Comparison of ENCODE assay signal across 12 cellular contexts in the genomic region with DNA sequence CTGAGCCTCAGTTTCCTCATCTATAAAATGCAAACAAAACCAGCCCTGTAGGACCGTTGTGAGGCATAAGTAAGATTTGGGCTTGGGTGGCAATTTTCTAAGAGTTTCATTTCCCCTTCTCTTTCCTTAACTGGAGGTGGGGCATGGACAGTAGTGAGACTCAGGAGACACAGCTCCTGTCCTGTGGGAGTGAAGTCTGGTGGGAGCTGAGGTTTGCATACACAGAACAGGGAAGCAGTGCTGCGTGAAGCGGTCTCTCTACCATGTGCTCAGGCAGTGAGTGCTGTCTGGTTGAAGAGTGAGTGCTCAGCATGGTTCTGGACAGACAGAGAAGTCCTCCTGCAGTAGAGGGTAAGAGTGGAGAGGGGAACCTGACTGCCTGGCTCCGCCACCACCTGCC.
DNase-seq lines count a peak whose midpoint lies in the region; ATAC-seq and TF ChIP-seq lines count a peak whose summit lies in the region.
"Had no signal": no experiment of that assay in that cellular context is flagged by ENCODE, and none has a peak within 500 bp of the region (broad histone marks: within the 10 kb centered on the region; RNA-seq: fewer than 3 reads in every experiment).

No MANE protein-coding gene starts in this region.

- peaks cover 65% of the 10 kb centered on the region for H3K4me1 ChIP-seq in DOHH2 (ENCODE audit: control insufficient read depth, low read length)

- H3K27ac ChIP-seq in DOHH2 (ENCODE audit: low read depth, low read length), result peak overlapping the region; percentile 82
- H3K27ac ChIP-seq in SU-DHL-6 (ENCODE audit: low read depth, low read length), result peak overlapping the region; percentile 80

- no peak for TF ChIP-seq CTCF in DOHH2 (IDR thresholded peaks at IDR 0.05; ENCODE audit: low read depth, low read length, poor library complexity, severe bottlenecking)
- no peak for TF ChIP-seq CTCF in SU-DHL-6 (IDR thresholded peaks at IDR 0.05; ENCODE audit: insufficient read depth, low read length, poor library complexity, severe bottlenecking)

- H3K4me2 ChIP-seq in DOHH2 (ENCODE audit: low read length) (peak overlapping the region; percentile 98), SU-DHL-6 (ENCODE audit: low read depth, low read length, poor library complexity, severe bottlenecking) (peak overlapping the region; percentile 48)
- H3K4me2 ChIP-seq: SK-N-SH had no signal

- ATAC-seq in HG02798 (IDR thresholded peaks at IDR 0.05; ENCODE audit: poor library complexity, unreplicated experiment) (peak; percentile 23), HG02885 (IDR thresholded peaks at IDR 0.05; ENCODE audit: poor library complexity, unreplicated experiment) (no peak)

- peaks cover 50% of the 10 kb centered on the region for H3K36me3 ChIP-seq in DOHH2 (ENCODE audit: control insufficient read depth, low read length)
- no peaks in the 10 kb centered on the region for H3K36me3 ChIP-seq in SU-DHL-6 (ENCODE audit: low read length)

- H4K20me1 ChIP-seq in DOHH2 (ENCODE audit: control insufficient read depth, insufficient read depth, low read depth, low read length) (no peaks in the 10 kb centered on the region), SU-DHL-6 (ENCODE audit: low read depth, low read length) (no peaks in the 10 kb centered on the region)

- no peak overlapping the region for H2AFZ ChIP-seq in SU-DHL-6 (ENCODE audit: low read depth, low read length, severe bottlenecking)

- H3K9ac ChIP-seq in SU-DHL-6 (ENCODE audit: low read length), result peak overlapping the region; percentile 44
- H3K9ac ChIP-seq: SK-N-SH had no signal

- H3F3A ChIP-seq in DOHH2 (ENCODE audit: control insufficient read depth, insufficient read depth) (peaks cover 12% of the 10 kb centered on the region), SU-DHL-6 (ENCODE audit: insufficient read depth) (peaks cover 31% of the 10 kb centered on the region)

- DNase-seq in medulla oblongata (ENCODE audit: extremely low spot score) (peak; percentile 86), amniotic stem cell (lab: John Stamatoyannopoulos, UW) (no peak)
- DNase-seq in effector CD8-positive, alpha-beta T cell (lab: John Stamatoyannopoulos, UW), result no peak
- DNase-seq in NK-92 treated with Interleukin-12 subunit alpha and Interleukin-12 subunit beta, amount 100 ng/mL, for 24 hours (lab: John Stamatoyannopoulos, UW), result no peak
- DNase-seq: DMS79 treated with DMSO at 0.1 percent for 48 hours, foreskin fibroblast, NCI-H2107, SK-N-SH had no signal

- H3K4me3 ChIP-seq in DOHH2 (ENCODE audit: low read length) (peak overlapping the region; percentile 68), SU-DHL-6 (ENCODE audit: insufficient read depth, low read length, poor library complexity, severe bottlenecking) (peak overlapping the region; percentile 13)

- H3K79me2 ChIP-seq in DOHH2 (ENCODE audit: control insufficient read depth, low read length), result peaks cover 42% of the 10 kb centered on the region
- no peaks in the 10 kb centered on the region; the same call in 1 of the 2 replicates for H3K79me2 ChIP-seq in SU-DHL-6 (ENCODE audit: insufficient read depth, low read length)

- no peaks in the 10 kb centered on the region for H3K27me3 ChIP-seq in DOHH2 (ENCODE audit: control insufficient read depth, low read length)
- no peaks in the 10 kb centered on the region for H3K27me3 ChIP-seq in SU-DHL-6 (ENCODE audit: low read length)

- H3K9me3 ChIP-seq in DOHH2 (ENCODE audit: control insufficient read depth, insufficient read depth, low read length), result no peaks in the 10 kb centered on the region
- H3K9me3 ChIP-seq in SU-DHL-6 (ENCODE audit: insufficient read depth, low read length), result no peaks in the 10 kb centered on the region
- H3K9me3 ChIP-seq: SK-N-SH had no signal

- no peaks in the 10 kb centered on the region for H3K9me2 ChIP-seq in DOHH2 (replicated peaks; ENCODE audit: control insufficient read depth, low read length)
- H3K9me2 ChIP-seq in SU-DHL-6 (replicated peaks; ENCODE audit: insufficient read depth, low read length), result no peaks in the 10 kb centered on the region
- H3K9me2 ChIP-seq: SK-N-SH had no signal
